1 cellular context compared by ENCODE assay signal in the genomic region with DNA sequence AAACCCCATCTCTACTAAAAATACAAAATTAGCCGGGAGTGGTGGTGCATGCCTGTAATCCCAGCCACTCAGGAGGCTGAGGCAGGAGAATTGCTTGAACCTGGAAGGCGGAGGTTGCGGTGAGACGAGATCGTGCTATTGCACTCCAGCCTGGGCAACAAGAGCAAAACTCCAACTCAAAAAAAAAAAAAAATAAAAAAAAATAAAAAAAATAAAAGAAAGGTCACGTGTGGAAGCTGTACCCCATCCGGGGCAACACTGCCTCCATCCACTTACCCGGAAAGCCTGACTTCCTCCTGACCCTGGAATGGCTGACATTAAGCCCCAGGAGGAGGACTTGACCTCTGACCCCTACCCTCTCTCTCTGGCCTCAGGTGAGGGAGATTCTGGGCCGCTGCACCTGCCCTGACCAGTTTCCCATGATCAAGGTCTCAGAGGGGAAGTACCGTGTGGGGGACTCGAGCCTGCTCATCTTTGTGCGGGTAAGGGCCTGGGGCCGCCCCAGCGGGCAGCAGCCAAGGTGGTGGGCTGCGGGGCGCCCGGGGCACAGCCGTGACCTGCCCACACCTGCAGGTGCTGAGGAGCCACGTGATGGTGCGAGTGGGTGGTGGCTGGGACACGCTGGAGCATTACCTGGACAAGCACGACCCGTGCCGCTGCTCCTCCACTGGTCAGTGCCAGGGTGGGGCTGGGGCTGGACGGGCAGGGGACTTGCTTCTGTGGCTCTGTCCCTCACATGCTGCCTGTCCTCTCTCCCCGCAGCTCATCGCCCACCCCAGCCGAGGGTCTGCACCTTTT.
TF ChIP-seq lines count a peak whose summit lies in the region.

No MANE protein-coding gene starts in this region.

TF ChIP-seq in HCT116, 20 proteins besides CTCF, POLR2A, EP300 and RAD21:
- no peak for TF ChIP-seq SRF (IDR thresholded peaks at IDR 0.05; ENCODE audit: low read depth)
- no peak for TF ChIP-seq EGR1 (IDR thresholded peaks at IDR 0.05; ENCODE audit: low read depth)
- TF ChIP-seq, protein P1, sequence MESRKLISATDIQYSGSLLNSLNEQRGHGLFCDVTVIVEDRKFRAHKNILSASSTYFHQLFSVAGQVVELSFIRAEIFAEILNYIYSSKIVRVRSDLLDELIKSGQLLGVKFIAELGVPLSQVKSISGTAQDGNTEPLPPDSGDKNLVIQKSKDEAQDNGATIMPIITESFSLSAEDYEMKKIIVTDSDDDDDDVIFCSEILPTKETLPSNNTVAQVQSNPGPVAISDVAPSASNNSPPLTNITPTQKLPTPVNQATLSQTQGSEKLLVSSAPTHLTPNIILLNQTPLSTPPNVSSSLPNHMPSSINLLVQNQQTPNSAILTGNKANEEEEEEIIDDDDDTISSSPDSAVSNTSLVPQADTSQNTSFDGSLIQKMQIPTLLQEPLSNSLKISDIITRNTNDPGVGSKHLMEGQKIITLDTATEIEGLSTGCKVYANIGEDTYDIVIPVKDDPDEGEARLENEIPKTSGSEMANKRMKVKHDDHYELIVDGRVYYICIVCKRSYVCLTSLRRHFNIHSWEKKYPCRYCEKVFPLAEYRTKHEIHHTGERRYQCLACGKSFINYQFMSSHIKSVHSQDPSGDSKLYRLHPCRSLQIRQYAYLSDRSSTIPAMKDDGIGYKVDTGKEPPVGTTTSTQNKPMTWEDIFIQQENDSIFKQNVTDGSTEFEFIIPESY (IDR thresholded peaks at IDR 0.05; ENCODE audit: extremely low read depth, insufficient replicate concordance, low read length): no peak
- no peak for TF ChIP-seq EZH2 (IDR thresholded peaks at IDR 0.05)
- TF ChIP-seq SP1 (IDR thresholded peaks at IDR 0.05; ENCODE audit: low read depth): no peak
